ENCODE assay signal across 1 cellular context in genomic region chr1:87331319-87332269, GRCh38.
TF ChIP-seq lines count a peak whose summit lies in the region.

No MANE protein-coding gene starts in this region.

TF ChIP-seq in HepG2, 621 proteins besides CTCF, POLR2A, EP300 and RAD21 (continued from another document):
- TF ChIP-seq ZNF609 (CRISPR knock-in tag; IDR thresholded peaks at IDR 0.05; ENCODE audit: borderline replicate concordance) = 0 out of 2 replicates have a peak, but pooled peaks have one; percentile 23
